Comparison of ENCODE assay signal across 1 cellular context in the genomic region with DNA sequence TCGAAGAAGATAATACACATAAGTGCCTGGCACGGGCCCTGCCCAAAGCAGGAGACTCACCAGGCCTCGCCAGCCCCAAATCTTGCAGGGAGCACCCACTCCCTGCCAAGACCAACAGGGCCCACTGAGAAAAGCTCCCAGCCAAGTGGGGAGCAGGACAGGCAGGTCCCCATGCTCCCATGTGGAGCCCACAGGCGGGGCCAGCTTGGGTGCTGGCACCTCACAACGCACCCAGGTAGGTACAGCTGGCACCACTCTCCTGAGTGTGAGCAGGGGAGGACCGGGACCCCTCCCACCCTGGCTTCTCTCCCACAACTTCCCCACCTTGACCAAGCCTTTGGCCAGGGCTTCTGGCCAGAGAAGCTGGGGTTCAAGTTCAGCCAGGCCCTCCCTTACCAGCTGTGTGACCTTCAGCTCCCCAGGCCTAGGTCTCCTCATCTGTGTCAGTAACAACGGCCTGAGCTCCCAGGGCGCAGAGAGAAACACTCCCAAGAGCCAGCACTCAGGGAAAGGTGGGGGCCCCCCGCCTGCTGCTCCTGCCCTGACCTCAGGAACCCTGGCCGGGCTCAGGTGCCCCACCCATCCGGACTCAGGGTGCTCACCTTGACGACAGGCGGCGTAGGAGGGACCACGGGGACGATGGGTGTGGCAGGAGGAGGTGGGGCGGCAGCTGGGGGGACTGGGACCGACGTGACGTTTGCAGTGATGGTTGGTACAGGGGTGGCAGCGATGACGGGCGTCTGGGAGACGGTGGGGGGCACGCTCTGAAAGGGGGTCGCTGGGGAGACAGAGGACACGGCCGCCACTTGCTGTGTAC.
TF ChIP-seq lines count a peak whose summit lies in the region.

No MANE protein-coding gene starts in this region.

TF ChIP-seq in K562, 482 proteins besides CTCF, POLR2A, EP300 and RAD21:
- TF ChIP-seq ATF6 (CRISPR knock-in tag; IDR thresholded peaks at IDR 0.05) (no peak), POLR2G (IDR thresholded peaks at IDR 0.05; ENCODE audit: low read depth, low read length) (0 out of 2 replicates have a peak, but pooled peaks have one; percentile 26)
TF ChIP-seq in K562: peak in this region for 1.
